In the genomic region with DNA sequence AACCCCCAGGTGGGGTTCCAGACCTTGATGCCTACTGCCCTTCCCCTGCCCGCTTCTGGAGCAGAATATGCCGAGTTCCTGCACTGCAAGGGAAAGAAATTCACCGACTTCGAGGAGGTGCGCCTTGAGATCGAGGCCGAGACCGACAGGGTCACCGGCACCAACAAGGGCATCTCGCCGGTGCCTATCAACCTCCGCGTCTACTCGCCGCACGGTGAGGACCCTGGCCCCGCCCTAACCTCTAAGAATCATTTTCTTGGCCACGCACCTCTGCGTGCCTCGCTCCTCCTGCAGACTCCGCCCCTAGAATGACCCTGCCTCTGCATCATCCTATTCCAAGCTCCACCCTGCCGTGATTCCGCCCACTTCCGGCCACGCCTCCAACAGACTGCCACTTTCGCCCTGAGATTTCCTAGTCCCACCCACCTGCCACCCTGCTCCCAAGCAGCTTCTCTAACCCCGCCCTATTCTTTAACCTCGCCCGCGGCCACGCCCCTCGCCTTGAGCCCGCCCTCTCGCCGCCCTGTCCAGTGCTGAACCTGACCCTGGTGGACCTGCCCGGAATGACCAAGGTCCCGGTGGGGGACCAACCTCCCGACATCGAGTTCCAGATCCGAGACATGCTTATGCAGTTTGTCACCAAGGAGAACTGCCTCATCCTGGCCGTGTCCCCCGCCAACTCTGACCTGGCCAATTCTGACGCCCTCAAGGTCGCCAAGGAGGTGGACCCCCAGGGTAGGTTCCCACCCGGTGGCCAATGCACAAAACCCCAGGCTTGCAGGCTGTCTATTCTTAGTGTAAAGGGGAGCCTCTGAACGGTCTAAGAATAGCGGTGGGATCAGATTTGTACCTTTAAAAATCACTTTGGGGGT, we compare ENCODE assay signal across 8 cellular contexts. TPM values are rescaled to one million over a fixed set of nuclear protein-coding genes. Genes with fewer than 3 reads are reported as not detected.
DNase-seq lines count a peak whose midpoint lies in the region; ATAC-seq and TF ChIP-seq lines count a peak whose summit lies in the region.

No MANE protein-coding gene starts in this region.

- H3K9me3 Mint-ChIP-seq in dendritic cell treated with granulocyte-macrophage colony-stimulating factor and Interleukin-4, amounts not matched to agents 40 ng/mL and 50 ng/mL, for 4 days = no peaks in the 10 kb centered on the region

- TF ChIP-seq CTCF in GM06990 (IDR thresholded peaks at IDR 0.05; ENCODE audit: insufficient read depth, low read length, poor library complexity, severe bottlenecking) (no peak), left lung (IDR thresholded peaks at IDR 0.05) (no peak)

- H3K27me3 Mint-ChIP-seq in dendritic cell treated with granulocyte-macrophage colony-stimulating factor and Interleukin-4, amounts not matched to agents 40 ng/mL and 50 ng/mL, for 4 days = peaks cover 6% of the 10 kb centered on the region

- H3K4me1 Mint-ChIP-seq in dendritic cell treated with granulocyte-macrophage colony-stimulating factor and Interleukin-4, amounts not matched to agents 40 ng/mL and 50 ng/mL, for 4 days (ENCODE audit: low read depth) = peaks cover 44% of the 10 kb centered on the region

- CTCF ChIA-PET in HEK293T (lab: Yijun Ruan, JAX) = interaction anchor here (1.4 kb wide), 1 partner anchor 93 kb away, joined by 3 read pairs; no protein-coding TSS in a partner anchor

- H3K4me3 Mint-ChIP-seq in dendritic cell treated with granulocyte-macrophage colony-stimulating factor and Interleukin-4, amounts not matched to agents 40 ng/mL and 50 ng/mL, for 4 days = peak overlapping the region; percentile 74

- H3K4me3 ChIP-seq in GM06990 (replicated peaks; ENCODE audit: low read depth, low read length) = peak overlapping the region; percentile 63
- peak overlapping the region; percentile 25 to 33 for H3K4me3 ChIP-seq in left lung

- H3K4me1 ChIP-seq in left lung = peaks cover 6 to 18% of the 10 kb centered on the region in 2 donors

- H3K36me3 Mint-ChIP-seq in dendritic cell treated with granulocyte-macrophage colony-stimulating factor and Interleukin-4, amounts not matched to agents 40 ng/mL and 50 ng/mL, for 4 days (ENCODE audit: low read depth) = peaks cover 55% of the 10 kb centered on the region

- DNase-seq in GM06990 (ENCODE audit: extremely low read depth, insufficient read length) (peak; percentile 91), HEK293T (ENCODE audit: extremely low spot score) (peak; percentile 98), NCI-H187 treated with DMSO at 0.1 percent for 48 hours (lab: John Stamatoyannopoulos, UW) (peak; percentile 42), left lung (peak; percentile 96 to 97), SKM-1 treated with dmso at 0.1 percent for 144 hours (lab: John Stamatoyannopoulos, UW; ENCODE audit: unreplicated experiment) (no peak)
- DNase-seq in activated CD4-positive, alpha-beta T cell treated with anti-CD3 and anti-CD28 coated beads, Interleukin-2, amount 50 U/mL, for 24 hours (ENCODE audit: low read depth in 1 of 2, low spot score in 1 of 2) = peak; percentile 79 to 92
- peak; percentile 86 to 93 for DNase-seq in stimulated activated CD4-positive, alpha-beta T cell treated with anti-CD3 and anti-CD28 coated beads, Interleukin-2, amount 100 ng/mL, for 48 hours

- no peaks in the 10 kb centered on the region for H3K9me3 ChIP-seq in left lung

- POLR2A ChIA-PET in HEK293T (lab: Yijun Ruan, JAX) = interaction anchor here (0.5 kb wide), 1 partner anchor 19 kb away, joined by 3 read pairs; no protein-coding TSS in a partner anchor

- H3K27ac Mint-ChIP-seq in dendritic cell treated with granulocyte-macrophage colony-stimulating factor and Interleukin-4, amounts not matched to agents 40 ng/mL and 50 ng/mL, for 4 days = peak overlapping the region; percentile 97

- H3K27ac ChIP-seq in left lung = no peak overlapping the region

- H3K36me3 ChIP-seq in GM06990 (ENCODE audit: control insufficient read depth, insufficient read depth, low read length) (no peaks in the 10 kb centered on the region), left lung (no peaks in the 10 kb centered on the region)

- intact Hi-C loops in dendritic cell treated with granulocyte-macrophage colony-stimulating factor and Interleukin-4, amounts not matched to agents 40 ng/mL and 50 ng/mL, for 4 days (cut with micrococcal nuclease) = loop anchor here (10.0 kb wide), 1 partner anchor 56 kb away; a partner anchor contains a TSS
- intact Hi-C loops in left lung (cut with DNase I) = no loop called here

- H3K27me3 ChIP-seq in GM06990 (replicated peaks; ENCODE audit: control insufficient read depth, insufficient read depth, low read length) (no peaks in the 10 kb centered on the region), left lung (no peaks in the 10 kb centered on the region)

- ATAC-seq in left lung = peak; percentile 93

TF ChIP-seq in HEK293T, 16 proteins besides CTCF, POLR2A, EP300 and RAD21:
- TF ChIP-seq HDGF (IDR thresholded peaks at IDR 0.05; ENCODE audit: borderline replicate concordance) (no peak), CTBP1 (IDR thresholded peaks at IDR 0.05; ENCODE audit: borderline replicate concordance) (no peak)
- TF ChIP-seq, protein P1, sequence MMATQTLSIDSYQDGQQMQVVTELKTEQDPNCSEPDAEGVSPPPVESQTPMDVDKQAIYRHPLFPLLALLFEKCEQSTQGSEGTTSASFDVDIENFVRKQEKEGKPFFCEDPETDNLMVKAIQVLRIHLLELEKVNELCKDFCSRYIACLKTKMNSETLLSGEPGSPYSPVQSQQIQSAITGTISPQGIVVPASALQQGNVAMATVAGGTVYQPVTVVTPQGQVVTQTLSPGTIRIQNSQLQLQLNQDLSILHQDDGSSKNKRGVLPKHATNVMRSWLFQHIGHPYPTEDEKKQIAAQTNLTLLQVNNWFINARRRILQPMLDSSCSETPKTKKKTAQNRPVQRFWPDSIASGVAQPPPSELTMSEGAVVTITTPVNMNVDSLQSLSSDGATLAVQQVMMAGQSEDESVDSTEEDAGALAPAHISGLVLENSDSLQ (IDR thresholded peaks at IDR 0.05) = no peak
TF ChIP-seq in HEK293T: peak in this region for 0.

RNA-seq across cellular contexts. Expression of a gene that starts 15.6 kb away (rescaled TPM):
- total RNA-seq in left lung = 10 to 100 TPM in 1 of 2 donors, 1 to 10 TPM in 1; 9.0 to 17.2 TPM

RNA-seq across cellular contexts. Expression of a gene that starts 27.4 kb away (rescaled TPM):
- total RNA-seq in left lung = 100 to 1,000 TPM; 102 to 115 TPM

RNA-seq across cellular contexts. Expression of a gene that starts 57.1 kb away (rescaled TPM):
- total RNA-seq in left lung = 100 to 1,000 TPM; 108 to 126 TPM

RNA-seq across cellular contexts. Expression of a gene that starts 57.3 kb away (rescaled TPM):
- total RNA-seq in left lung = 10 to 100 TPM; 16.2 to 25.6 TPM

RNA-seq across cellular contexts. Expression of a gene that starts 58.7 kb away (rescaled TPM):
- total RNA-seq in left lung = 10 to 100 TPM; 38.4 to 66.0 TPM
